Comparison of ENCODE assay signal across 21 cellular contexts in the genomic region with DNA sequence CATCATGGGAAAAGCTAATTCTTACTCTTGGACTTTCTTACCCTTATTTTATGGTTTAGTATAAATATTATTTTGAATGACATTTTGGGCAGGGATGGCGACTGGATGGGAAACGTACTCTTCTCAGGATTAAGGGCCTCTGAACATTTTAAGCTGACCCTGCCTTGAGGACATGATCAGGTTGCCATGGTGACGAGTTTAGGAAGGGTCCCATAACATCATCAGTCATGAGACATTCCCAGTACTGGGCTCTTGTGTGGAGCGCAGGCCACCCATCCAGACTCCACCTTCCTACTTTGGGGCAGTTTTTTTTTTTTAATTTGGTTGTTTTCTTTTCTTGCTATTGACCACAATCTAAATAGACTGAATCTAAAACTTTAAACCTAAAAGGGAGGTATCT. TPM values are rescaled to one million over a fixed set of nuclear protein-coding genes. Genes with fewer than 3 reads are reported as not detected.
"Had no signal": no experiment of that assay in that cellular context is flagged by ENCODE, and none has a peak within 500 bp of the region (broad histone marks: within the 10 kb centered on the region; RNA-seq: fewer than 3 reads in every experiment).

No MANE protein-coding gene starts in this region.

- H3K36me3 Mint-ChIP-seq: activated naive CD4-positive, alpha-beta T cell treated with anti-CD3 and anti-CD28 coated beads, Interleukin-2, amount 10 ng/mL, durations not matched to agents 7 days and 5 days; immature natural killer cell; naive B cell; T-cell had no signal

- H3K4me2 ChIP-seq: SK-N-SH had no signal

- H3K9me3 ChIP-seq: adrenal gland, esophagus muscularis mucosa, lower lobe of right lung, SK-N-SH, upper lobe of right lung had no signal

- H3K9ac ChIP-seq: parathyroid adenoma had no signal

- H3K4me3 Mint-ChIP-seq: activated naive CD4-positive, alpha-beta T cell treated with anti-CD3 and anti-CD28 coated beads, Interleukin-2, amount 10 ng/mL, durations not matched to agents 7 days and 5 days; activated T-helper 17 cell treated with anti-CD3 and anti-CD28 coated beads, Interleukin-2, amount 50 U/mL, for 72 hours; immature natural killer cell; naive B cell; T-cell had no signal

- H3K27ac Mint-ChIP-seq: activated naive CD4-positive, alpha-beta T cell treated with anti-CD3 and anti-CD28 coated beads, Interleukin-2, amount 10 ng/mL, durations not matched to agents 7 days and 5 days; activated T-helper 17 cell treated with anti-CD3 and anti-CD28 coated beads, Interleukin-2, amount 50 U/mL, for 72 hours; naive B cell; T-cell had no signal

- H3K79me2 ChIP-seq: parathyroid adenoma had no signal

- ATAC-seq: activated T-helper 17 cell treated with anti-CD3 and anti-CD28 coated beads, Interleukin-2, amount 50 U/mL, for 72 hours; lower lobe of right lung; T-cell; upper lobe of right lung had no signal

- H3K36me3 ChIP-seq: adrenal gland, esophagus muscularis mucosa, lower lobe of right lung, upper lobe of right lung had no signal

- DNase-seq: activated CD4-positive, CD25-positive, alpha-beta regulatory T cell treated with anti-CD3 and anti-CD28 coated beads, Interleukin-2, amount 50 U/mL, for 72 hours; activated naive CD4-positive, alpha-beta T cell treated with anti-CD3 and anti-CD28 coated beads, Interleukin-2, amount 10 ng/mL, durations not matched to agents 7 days and 5 days; activated T-cell treated with anti-CD3 and anti-CD28 coated beads for 4 hours; central memory CD4-positive, alpha-beta T cell; effector CD4-positive, alpha-beta T cell; immature natural killer cell; lower lobe of right lung; naive B cell; SK-N-SH; stimulated activated CD4-positive, alpha-beta T cell treated with anti-CD3 and anti-CD28 coated beads, Interleukin-15, amount 100 ng/mL, for 24 hours; stimulated activated CD4-positive, alpha-beta T cell treated with anti-CD3 and anti-CD28 coated beads, Interleukin-4, amount 100 ng/mL, for 24 hours; stimulated activated naive CD4-positive, alpha-beta T cell; T-cell; T-helper 9 cell; upper lobe of right lung had no signal

- H2AFZ ChIP-seq: parathyroid adenoma had no signal

- H3K27ac ChIP-seq: lower lobe of right lung, parathyroid adenoma, upper lobe of right lung had no signal

- H3K9me3 Mint-ChIP-seq: activated naive CD4-positive, alpha-beta T cell treated with anti-CD3 and anti-CD28 coated beads, Interleukin-2, amount 10 ng/mL, durations not matched to agents 7 days and 5 days; activated T-helper 17 cell treated with anti-CD3 and anti-CD28 coated beads, Interleukin-2, amount 50 U/mL, for 72 hours; T-cell had no signal

- H3K4me1 Mint-ChIP-seq: activated naive CD4-positive, alpha-beta T cell treated with anti-CD3 and anti-CD28 coated beads, Interleukin-2, amount 10 ng/mL, durations not matched to agents 7 days and 5 days; activated T-helper 17 cell treated with anti-CD3 and anti-CD28 coated beads, Interleukin-2, amount 50 U/mL, for 72 hours; immature natural killer cell; naive B cell; T-cell had no signal

- H3K4me3 ChIP-seq: adrenal gland, esophagus muscularis mucosa, lower lobe of right lung, skin epidermis, upper lobe of right lung had no signal

- H3K27me3 ChIP-seq: adrenal gland, upper lobe of right lung had no signal

- H3K4me1 ChIP-seq: lower lobe of right lung, parathyroid adenoma, upper lobe of right lung had no signal

- H3K27me3 Mint-ChIP-seq: activated naive CD4-positive, alpha-beta T cell treated with anti-CD3 and anti-CD28 coated beads, Interleukin-2, amount 10 ng/mL, durations not matched to agents 7 days and 5 days had no signal

RNA-seq across cellular contexts. Expression of a gene that starts 40.7 kb away (rescaled TPM):
- total RNA-seq: activated CD8-positive, alpha-beta memory T cell treated with anti-CD3 and anti-CD28 coated beads for 36 hours; activated T-helper 17 cell treated with anti-CD3 and anti-CD28 coated beads, Interleukin-2, amount 50 U/mL, for 72 hours; T-cell had no signal
- polyA plus RNA-seq: immature natural killer cell had no signal
